12 cellular contexts compared by ENCODE assay signal in the genomic region with DNA sequence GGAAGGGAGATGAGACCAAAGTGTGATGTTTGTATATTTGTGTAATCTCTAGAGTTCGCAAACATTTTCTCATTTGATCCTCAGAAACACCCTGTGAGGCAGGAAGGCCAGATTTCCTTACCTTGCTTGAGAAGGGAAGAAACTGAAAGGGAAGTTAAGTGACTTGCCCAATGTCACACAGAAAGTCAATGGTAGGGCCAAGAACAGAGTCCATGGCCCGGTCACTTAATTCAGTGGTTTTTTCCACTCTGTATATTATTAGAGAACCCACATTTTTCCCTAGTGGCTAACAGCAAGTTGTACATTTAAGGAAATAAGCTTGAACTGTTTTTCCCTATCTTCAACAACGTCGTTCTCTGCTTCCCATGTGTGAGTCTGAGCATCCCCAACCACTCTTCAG. TPM values are rescaled to one million over a fixed set of nuclear protein-coding genes. Genes with fewer than 3 reads are reported as not detected.
A peak's percentile ranks its signal among the peaks of the same experiment; 100 is the strongest.
DNase-seq lines count a peak whose midpoint lies in the region; ATAC-seq and TF ChIP-seq lines count a peak whose summit lies in the region.
"Had no signal": no experiment of that assay in that cellular context is flagged by ENCODE, and none has a peak within 500 bp of the region (broad histone marks: within the 10 kb centered on the region; RNA-seq: fewer than 3 reads in every experiment).

No MANE protein-coding gene starts in this region.

- H3K4me1 ChIP-seq in right cardiac atrium (ENCODE audit: control insufficient read depth, insufficient read depth, low read length) (no peaks in the 10 kb centered on the region), right atrium auricular region (peaks cover 0 to 3% of the 10 kb centered on the region in 2 donors), upper lobe of right lung (peaks cover 4% of the 10 kb centered on the region)

- DNase-seq in right cardiac atrium, result no peak
- DNase-seq in right atrium auricular region (ENCODE audit: low spot score), result no peak
- no peak for DNase-seq in activated naive CD8-positive, alpha-beta T cell treated with anti-CD3 and anti-CD28 coated beads for 36 hours
- DNase-seq in upper lobe of right lung, result no peak
- no peak for DNase-seq in iPS-NIHi7 (ENCODE audit: extremely low spot score)
- no peak for DNase-seq in 8988T
- no peak for DNase-seq in NCI-H1105 (lab: John Stamatoyannopoulos, UW)
- DNase-seq: activated gamma-delta T cell, COR-L47, NCI-H2227 treated with DMSO at 0.1 percent for 48 hours, trophoblast cell had no signal

- WGBS in right cardiac atrium, result 73% methylated on average over 4 of the region's 4 CpGs

- H3K4me3 Mint-ChIP-seq in activated naive CD8-positive, alpha-beta T cell treated with anti-CD3 and anti-CD28 coated beads for 36 hours, result peak overlapping the region; percentile 70

- no peak for TF ChIP-seq CTCF in right atrium auricular region (IDR thresholded peaks at IDR 0.05)
- TF ChIP-seq CTCF in upper lobe of right lung (IDR thresholded peaks at IDR 0.05), result no peak

- H3K27ac Mint-ChIP-seq in activated naive CD8-positive, alpha-beta T cell treated with anti-CD3 and anti-CD28 coated beads for 36 hours, result peak overlapping the region; percentile 67

- no peak overlapping the region for H3K4me3 ChIP-seq in right cardiac atrium (ENCODE audit: low read length)
- no peak overlapping the region for H3K4me3 ChIP-seq in right atrium auricular region
- H3K4me3 ChIP-seq in upper lobe of right lung, result no peak overlapping the region

- no peaks in the 10 kb centered on the region for H3K36me3 ChIP-seq in right atrium auricular region
- H3K36me3 ChIP-seq in upper lobe of right lung, result no peaks in the 10 kb centered on the region

- no peak for ATAC-seq in right cardiac atrium
- ATAC-seq in HG02981 (IDR thresholded peaks at IDR 0.05; ENCODE audit: unreplicated experiment), result peak; percentile 7
- ATAC-seq in upper lobe of right lung, result peak; percentile 61

- H3K9me3 Mint-ChIP-seq in activated naive CD8-positive, alpha-beta T cell treated with anti-CD3 and anti-CD28 coated beads for 36 hours, result no peaks in the 10 kb centered on the region

- intact Hi-C loops in right cardiac atrium (cut with DNase I), result no loop called here
- intact Hi-C loops in upper lobe of right lung (cut with DNase I), result no loop called here

- H3K27me3 ChIP-seq in right cardiac atrium (ENCODE audit: control insufficient read depth, insufficient read depth), result no peaks in the 10 kb centered on the region
- H3K27me3 ChIP-seq in right atrium auricular region, result no peaks in the 10 kb centered on the region
- no peaks in the 10 kb centered on the region for H3K27me3 ChIP-seq in upper lobe of right lung

- H3K27ac ChIP-seq in right cardiac atrium (ENCODE audit: low read length) (peak overlapping the region; percentile 19), right atrium auricular region (no peak overlapping the region), upper lobe of right lung (no peak overlapping the region)

- no peaks in the 10 kb centered on the region for H3K9me3 ChIP-seq in right cardiac atrium (ENCODE audit: control insufficient read depth, low read length)
- no peaks in the 10 kb centered on the region for H3K9me3 ChIP-seq in right atrium auricular region
- no peaks in the 10 kb centered on the region for H3K9me3 ChIP-seq in upper lobe of right lung

- peaks cover 13% of the 10 kb centered on the region for H3K4me1 Mint-ChIP-seq in activated naive CD8-positive, alpha-beta T cell treated with anti-CD3 and anti-CD28 coated beads for 36 hours

- no peaks in the 10 kb centered on the region for H3K27me3 Mint-ChIP-seq in activated naive CD8-positive, alpha-beta T cell treated with anti-CD3 and anti-CD28 coated beads for 36 hours

- no peaks in the 10 kb centered on the region for H3K36me3 Mint-ChIP-seq in activated naive CD8-positive, alpha-beta T cell treated with anti-CD3 and anti-CD28 coated beads for 36 hours

RNA-seq across cellular contexts. Expression of gene CHPT1, which starts 25.6 kb away (rescaled TPM):
- total RNA-seq in right cardiac atrium, result 100 to 1,000 TPM; 148 to 182 (median 165) TPM
- 168 TPM for polyA plus RNA-seq in right cardiac atrium
- total RNA-seq in right atrium auricular region, result 100 to 1,000 TPM in 1 of 2 donors, 10 to 100 TPM in 1; 97.9 to 137 TPM
- 10 to 100 TPM; 21.5 to 22.8 TPM for total RNA-seq in activated naive CD8-positive, alpha-beta T cell treated with anti-CD3 and anti-CD28 coated beads for 36 hours
- 71.4 TPM for total RNA-seq in upper lobe of right lung

Comparison
In these comparisons a context has a peak if more than half of its experiments do, and no peak if none do; other contexts are left out.
1. ATAC-seq: peak in HG02981 (single experiment) and upper lobe of right lung (single experiment); none in right cardiac atrium (0 of 2).